8 cellular contexts compared by ENCODE assay signal in the genomic region with DNA sequence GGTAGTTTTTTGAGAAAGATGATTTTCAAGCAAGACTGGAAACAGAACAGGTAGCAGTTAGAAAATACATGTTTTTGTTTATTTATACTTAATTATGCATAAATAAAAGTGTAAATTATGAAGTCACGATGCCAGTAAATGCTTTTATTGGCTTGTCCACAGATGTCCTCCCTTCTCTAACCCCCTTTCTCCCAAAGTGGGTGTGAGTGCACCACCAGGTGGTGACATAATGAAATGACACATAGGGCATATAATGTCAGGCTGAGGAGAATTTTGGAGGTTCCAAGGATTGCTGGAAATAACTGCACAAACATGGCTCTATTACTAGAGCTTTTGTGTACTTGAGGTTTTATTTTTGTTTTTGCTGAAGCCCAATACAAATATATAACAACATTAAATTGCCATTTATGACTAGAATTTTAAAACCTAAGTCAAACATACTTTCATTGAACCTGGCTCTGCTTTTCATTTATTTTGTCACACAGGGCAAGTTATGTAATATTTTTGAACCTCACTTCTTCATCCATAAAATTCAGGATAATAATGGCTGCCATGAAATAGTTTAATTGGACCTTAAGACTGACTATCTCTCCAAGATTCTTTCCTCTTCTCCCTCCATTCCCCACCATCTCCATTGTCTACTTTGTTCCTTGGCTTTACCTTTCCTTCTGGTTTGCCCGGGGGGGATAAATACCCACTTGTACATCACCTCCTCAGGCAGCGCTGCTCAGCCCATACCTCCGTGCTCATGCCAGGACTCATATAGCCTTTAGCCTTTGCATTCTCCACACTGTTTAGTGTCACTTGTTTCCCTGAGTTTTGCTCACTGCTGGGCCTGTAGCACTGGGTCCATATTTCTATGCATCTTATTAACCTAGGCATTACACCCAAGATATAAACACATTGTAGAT.
A peak's percentile ranks its signal among the peaks of the same experiment; 100 is the strongest.
DNase-seq lines count a peak whose midpoint lies in the region; ATAC-seq and TF ChIP-seq lines count a peak whose summit lies in the region.

No MANE protein-coding gene starts in this region.

- intact Hi-C loops in activated CD4-positive, alpha-beta T cell treated with anti-CD3 and anti-CD28 coated beads, Interleukin-2, amount 10 ng/mL, durations not matched to agents 24 days and 14 days (cut with micrococcal nuclease): loop anchor here (1.0 kb wide), 1 partner anchor 76 kb away; no protein-coding TSS in a partner anchor
- intact Hi-C loops in left lung (cut with DNase I): no loop called here

- peaks cover 11% of the 10 kb centered on the region for H3K27me3 Mint-ChIP-seq in activated CD4-positive, alpha-beta T cell treated with anti-CD3 and anti-CD28 coated beads, Interleukin-2, amount 10 ng/mL, durations not matched to agents 24 days and 14 days
- H3K27me3 Mint-ChIP-seq in activated naive CD8-positive, alpha-beta T cell treated with anti-CD3 and anti-CD28 coated beads, Interleukin-2, amount 50 U/mL, for 24 hours: peaks cover 7% of the 10 kb centered on the region

- peak; percentile 75 for DNase-seq in activated CD4-positive, alpha-beta T cell treated with anti-CD3 and anti-CD28 coated beads, Interleukin-2, amount 10 ng/mL, durations not matched to agents 24 days and 14 days
- no peak for DNase-seq in activated CD4-positive, alpha-beta T cell treated with anti-CD3 and anti-CD28 coated beads, Interleukin-2, amount 50 U/mL, for 1 hour
- DNase-seq in NCI-H1092 (lab: John Stamatoyannopoulos, UW) (peak; percentile 10), left lung (no peak)
- peak; percentile 16 for DNase-seq in activated naive CD8-positive, alpha-beta T cell treated with anti-CD3 and anti-CD28 coated beads, Interleukin-2, amount 50 U/mL, for 24 hours
- no peak for DNase-seq in stimulated activated naive CD4-positive, alpha-beta T cell (lab: John Stamatoyannopoulos, UW)

- no peaks in the 10 kb centered on the region for H3K9me3 Mint-ChIP-seq in activated CD4-positive, alpha-beta T cell treated with anti-CD3 and anti-CD28 coated beads, Interleukin-2, amount 10 ng/mL, durations not matched to agents 24 days and 14 days
- H3K9me3 Mint-ChIP-seq in activated naive CD8-positive, alpha-beta T cell treated with anti-CD3 and anti-CD28 coated beads, Interleukin-2, amount 50 U/mL, for 24 hours: no peaks in the 10 kb centered on the region

- H3K4me3 Mint-ChIP-seq in activated CD4-positive, alpha-beta T cell treated with anti-CD3 and anti-CD28 coated beads, Interleukin-2, amount 10 ng/mL, durations not matched to agents 24 days and 14 days: no peak overlapping the region
- no peak overlapping the region for H3K4me3 Mint-ChIP-seq in activated naive CD8-positive, alpha-beta T cell treated with anti-CD3 and anti-CD28 coated beads, Interleukin-2, amount 50 U/mL, for 24 hours

- H3K36me3 Mint-ChIP-seq in activated CD4-positive, alpha-beta T cell treated with anti-CD3 and anti-CD28 coated beads, Interleukin-2, amount 10 ng/mL, durations not matched to agents 24 days and 14 days (ENCODE audit: low read depth): no peaks in the 10 kb centered on the region
- H3K36me3 Mint-ChIP-seq in activated naive CD8-positive, alpha-beta T cell treated with anti-CD3 and anti-CD28 coated beads, Interleukin-2, amount 50 U/mL, for 24 hours (ENCODE audit: low read depth): no peaks in the 10 kb centered on the region

- no peaks in the 10 kb centered on the region for H3K4me1 ChIP-seq in left lung

- no peak overlapping the region for H3K27ac Mint-ChIP-seq in activated CD4-positive, alpha-beta T cell treated with anti-CD3 and anti-CD28 coated beads, Interleukin-2, amount 10 ng/mL, durations not matched to agents 24 days and 14 days
- H3K27ac Mint-ChIP-seq in activated naive CD8-positive, alpha-beta T cell treated with anti-CD3 and anti-CD28 coated beads, Interleukin-2, amount 50 U/mL, for 24 hours: no peak overlapping the region

- no peaks in the 10 kb centered on the region for H3K9me3 ChIP-seq in left lung

- peak; percentile 46 to 62 for TF ChIP-seq CTCF in left lung (IDR thresholded peaks at IDR 0.05)

- H3K4me1 Mint-ChIP-seq in activated CD4-positive, alpha-beta T cell treated with anti-CD3 and anti-CD28 coated beads, Interleukin-2, amount 10 ng/mL, durations not matched to agents 24 days and 14 days: no peaks in the 10 kb centered on the region
- H3K4me1 Mint-ChIP-seq in activated naive CD8-positive, alpha-beta T cell treated with anti-CD3 and anti-CD28 coated beads, Interleukin-2, amount 50 U/mL, for 24 hours: no peaks in the 10 kb centered on the region

- H3K4me3 ChIP-seq in left lung: no peak overlapping the region

- H3K27ac ChIP-seq in left lung: no peak overlapping the region

- ATAC-seq in GM21723 (IDR thresholded peaks at IDR 0.05; ENCODE audit: unreplicated experiment) (peak; percentile 84), left lung (peak; percentile 93), GM18870 (IDR thresholded peaks at IDR 0.05; ENCODE audit: unreplicated experiment) (no peak)
- ATAC-seq in activated naive CD8-positive, alpha-beta T cell treated with anti-CD3 and anti-CD28 coated beads, Interleukin-2, amount 50 U/mL, for 24 hours: no peak

- H3K36me3 ChIP-seq in left lung: no peaks in the 10 kb centered on the region

- H3K27me3 ChIP-seq in left lung: no peaks in the 10 kb centered on the region

Comparison
In these comparisons a context has a peak if more than half of its experiments do, and no peak if none do; other contexts are left out.
1. DNase-seq: peak in activated CD4-positive, alpha-beta T cell treated with anti-CD3 and anti-CD28 coated beads, Interleukin-2, amount 10 ng/mL, durations not matched to agents 24 days and 14 days (single experiment), NCI-H1092 (single experiment) and activated naive CD8-positive, alpha-beta T cell treated with anti-CD3 and anti-CD28 coated beads, Interleukin-2, amount 50 U/mL, for 24 hours (single experiment); none in activated CD4-positive, alpha-beta T cell treated with anti-CD3 and anti-CD28 coated beads, Interleukin-2, amount 50 U/mL, for 1 hour (single experiment), left lung (0 of 2) and stimulated activated naive CD4-positive, alpha-beta T cell (0 of 6).
2. ATAC-seq: peak in GM21723 (single experiment) and left lung (single experiment); none in activated naive CD8-positive, alpha-beta T cell treated with anti-CD3 and anti-CD28 coated beads, Interleukin-2, amount 50 U/mL, for 24 hours (single experiment) and GM18870 (single experiment).